ENCODE assay signal across 25 cellular contexts in genomic region chr9:99803694-99804093, GRCh38.
"Had no signal": no experiment of that assay in that cellular context is flagged by ENCODE, and none has a peak within 500 bp of the region (broad histone marks: within the 10 kb centered on the region; RNA-seq: fewer than 3 reads in every experiment).

No MANE protein-coding gene starts in this region.

- H3K36me3 ChIP-seq: brain microvascular endothelial cell, cardiac muscle cell, MG63 had no signal

- H3K27ac ChIP-seq: brain microvascular endothelial cell, cardiac muscle cell, SK-N-MC, VCaP had no signal

- DNase-seq: activated CD4-positive, alpha-beta T cell treated with anti-CD3 and anti-CD28 coated beads for 4 hours; activated CD8-positive, alpha-beta memory T cell treated with anti-CD3 and anti-CD28 coated beads for 24 hours; activated effector memory CD4-positive, alpha-beta T cell treated with anti-CD3 and anti-CD28 coated beads, Interleukin-2, amount 50 U/mL, for 16 hours; activated naive CD4-positive, alpha-beta T cell treated with anti-CD3 and anti-CD28 coated beads for 36 hours; activated T-cell treated with anti-CD3 and anti-CD28 coated beads, Interleukin-2, amount 50 U/mL, for 4 hours; brain microvascular endothelial cell; MG63; MV-4-11; NCI-H1092 treated with DMSO at 0.1 percent for 48 hours; NCI-H1417 treated with DMSO at 0.1 percent for 48 hours; NCI-H1694 treated with DMSO at 0.1 percent for 48 hours; NCI-H2029 treated with DMSO at 0.1 percent for 48 hours; NCI-H345; NCI-H510A; NCI-H526 treated with DMSO at 0.1 percent for 48 hours; NK-92 treated with Interleukin-12 subunit alpha and Interleukin-12 subunit beta, amount 100 ng/mL, for 24 hours; OCI-M1; RPMI8226; T-helper 1 cell had no signal

- H3K4me3 Mint-ChIP-seq: activated naive CD4-positive, alpha-beta T cell treated with anti-CD3 and anti-CD28 coated beads for 36 hours; activated naive CD8-positive, alpha-beta T cell; activated T-cell treated with anti-CD3 and anti-CD28 coated beads, Interleukin-2, amount 50 U/mL, for 4 hours had no signal

- H3K4me3 ChIP-seq: cardiac muscle cell, MG63, SK-N-MC had no signal

- H3K27ac Mint-ChIP-seq: activated naive CD4-positive, alpha-beta T cell treated with anti-CD3 and anti-CD28 coated beads for 36 hours; activated naive CD8-positive, alpha-beta T cell had no signal

- ATAC-seq: activated T-cell treated with anti-CD3 and anti-CD28 coated beads, Interleukin-2, amount 50 U/mL, for 4 hours; Panc1; Right ventricle myocardium inferior had no signal

- H3K9me3 ChIP-seq: MG63 had no signal

- H3K9me3 Mint-ChIP-seq: activated naive CD4-positive, alpha-beta T cell treated with anti-CD3 and anti-CD28 coated beads for 36 hours; activated T-cell treated with anti-CD3 and anti-CD28 coated beads, Interleukin-2, amount 50 U/mL, for 4 hours had no signal

- H3K27me3 ChIP-seq: brain microvascular endothelial cell, cardiac muscle cell, MG63 had no signal
